Comparison of ENCODE assay signal across 8 cellular contexts in genomic region chr10:87094373-87095240, GRCh38. TPM values are rescaled to one million over a fixed set of nuclear protein-coding genes. Genes with fewer than 3 reads are reported as not detected.
DNase-seq lines count a peak whose midpoint lies in the region; ATAC-seq and TF ChIP-seq lines count a peak whose summit lies in the region.

Gene GLUD1 (minus strand): TSS chr10:87094843. CDS start chr10:87094769, 74 bp downstream.
Gene SHLD2 (plus strand): TSS chr10:87095206. CDS start chr10:87151355, 56,149 bp downstream.

- peak; percentile 73 to 82 for ATAC-seq in activated naive CD4-positive, alpha-beta T cell treated with anti-CD3 and anti-CD28 coated beads, Interleukin-2, amount 50 U/mL, for 72 hours

- peaks cover 4% of the 10 kb centered on the region; the same call in 1 of the 2 replicates for H3K9me3 ChIP-seq in MG63
- H3K9me3 ChIP-seq in thymus (ENCODE audit: control insufficient read depth) = no peaks in the 10 kb centered on the region

- H3K36me3 ChIP-seq in H7 (replicated peaks; ENCODE audit: control insufficient read depth, insufficient read depth, low read length) = no peaks in the 10 kb centered on the region
- H3K36me3 ChIP-seq in MG63 = peaks cover 46% of the 10 kb centered on the region
- no peaks in the 10 kb centered on the region for H3K36me3 ChIP-seq in thymus (ENCODE audit: control insufficient read depth, insufficient read depth)

- peaks cover 13 to 43% of the 10 kb centered on the region in 2 donors for H3K36me3 Mint-ChIP-seq in activated naive CD4-positive, alpha-beta T cell treated with anti-CD3 and anti-CD28 coated beads, Interleukin-2, amount 50 U/mL, for 72 hours
- H3K36me3 Mint-ChIP-seq in glutamatergic neuron (ENCODE audit: unreplicated experiment) = no peaks in the 10 kb centered on the region
- peaks cover 11% of the 10 kb centered on the region for H3K36me3 Mint-ChIP-seq in osteocyte (ENCODE audit: unreplicated experiment)

- DNase-seq in GF-D8 (lab: John Stamatoyannopoulos, UW) (peak; percentile 76), H7 (peak; percentile 96), MG63 (peak; percentile 94), SKM-1 (lab: John Stamatoyannopoulos, UW; ENCODE audit: unreplicated experiment) (peak; percentile 86), glutamatergic neuron (peak; percentile 92), osteocyte (ENCODE audit: extremely low spot score, unreplicated experiment) (peak; percentile 95)
- DNase-seq in activated naive CD4-positive, alpha-beta T cell treated with anti-CD3 and anti-CD28 coated beads, Interleukin-2, amount 50 U/mL, for 72 hours (ENCODE audit: low spot score in 2 of 2) = peak; percentile 91 to 95

- H3K4me3 Mint-ChIP-seq in glutamatergic neuron (ENCODE audit: unreplicated experiment) (peak within 1 kb of the TSS; percentile 90), osteocyte (ENCODE audit: unreplicated experiment) (peak within 1 kb of the TSS; percentile 86)

- under 1% methylated on average over 111 of the region's 112 CpGs for WGBS in thymus

- H3K27ac ChIP-seq in thymus (ENCODE audit: low read depth) = peak within 1 kb of the TSS; percentile 96

- peaks cover 15% of the 10 kb centered on the region for H3K4me1 ChIP-seq in thymus (ENCODE audit: control insufficient read depth, insufficient read depth, low read length)

- peaks cover 17% of the 10 kb centered on the region for H3K4me1 Mint-ChIP-seq in glutamatergic neuron (ENCODE audit: low read depth, unreplicated experiment)
- H3K4me1 Mint-ChIP-seq in osteocyte (ENCODE audit: unreplicated experiment) = peaks cover 48% of the 10 kb centered on the region

- peak within 1 kb of the TSS; percentile 95 to 97 for H3K27ac Mint-ChIP-seq in activated naive CD4-positive, alpha-beta T cell treated with anti-CD3 and anti-CD28 coated beads, Interleukin-2, amount 50 U/mL, for 72 hours
- peak within 1 kb of the TSS; percentile 92 for H3K27ac Mint-ChIP-seq in glutamatergic neuron (ENCODE audit: unreplicated experiment)
- H3K27ac Mint-ChIP-seq in osteocyte (ENCODE audit: unreplicated experiment) = peak within 1 kb of the TSS; percentile 92

- peaks cover 8% of the 10 kb centered on the region for H3K27me3 Mint-ChIP-seq in glutamatergic neuron (ENCODE audit: unreplicated experiment)
- no peaks in the 10 kb centered on the region for H3K27me3 Mint-ChIP-seq in osteocyte (ENCODE audit: unreplicated experiment)

- TF ChIP-seq CTCF in glutamatergic neuron (IDR thresholded peaks at IDR 0.05; ENCODE audit: partially characterized antibody, unreplicated experiment) (no peak), osteocyte (IDR thresholded peaks at IDR 0.05) (no peak)

- H3K27me3 ChIP-seq in H7 (ENCODE audit: control insufficient read depth, insufficient read depth, low read length) = no peaks in the 10 kb centered on the region
- H3K27me3 ChIP-seq in MG63 = no peaks in the 10 kb centered on the region
- H3K27me3 ChIP-seq in thymus (ENCODE audit: control insufficient read depth, insufficient read depth) = no peaks in the 10 kb centered on the region

- no peaks in the 10 kb centered on the region for H3K9me3 Mint-ChIP-seq in activated naive CD4-positive, alpha-beta T cell treated with anti-CD3 and anti-CD28 coated beads, Interleukin-2, amount 50 U/mL, for 72 hours
- H3K9me3 Mint-ChIP-seq in glutamatergic neuron (ENCODE audit: unreplicated experiment) = peaks cover 3% of the 10 kb centered on the region
- H3K9me3 Mint-ChIP-seq in osteocyte (ENCODE audit: unreplicated experiment) = peaks cover 4% of the 10 kb centered on the region

- H3K4me3 ChIP-seq in H7 (ENCODE audit: insufficient read depth, low read depth, low read length) (peak within 1 kb of the TSS; percentile 94), MG63 (peak within 1 kb of the TSS; percentile 67), thymus (ENCODE audit: low read length) (peak within 1 kb of the TSS; percentile 91)

RNA-seq across cellular contexts. Expression of gene GLUD1, which starts in this region (rescaled TPM):
- 151 and 177 TPM in 2 replicates for total RNA-seq in H7 (2014; rRNA removed; shearing (Covaris generic))
- 300 and 363 TPM in 2 replicates for total RNA-seq in MG63 (2014; rRNA removed; shearing (Covaris generic); ENCODE audit: low replicate concordance)
- total RNA-seq in activated naive CD4-positive, alpha-beta T cell treated with anti-CD3 and anti-CD28 coated beads, Interleukin-2, amount 50 U/mL, for 72 hours = 100 to 1,000 TPM; 116 to 173 TPM
- total RNA-seq in glutamatergic neuron (ENCODE audit: unreplicated experiment) (73.1 TPM), osteocyte (125 and 132 TPM in 2 replicates)
- 65.9 TPM for polyA plus RNA-seq in thymus

RNA-seq across cellular contexts. Expression of gene SHLD2, which starts in this region (rescaled TPM):
- total RNA-seq in H7 (2014; rRNA removed; shearing (Covaris generic)) = 31.2 and 35.8 TPM in 2 replicates
- total RNA-seq in MG63 (2014; rRNA removed; shearing (Covaris generic); ENCODE audit: low replicate concordance) = 18.6 and 27.0 TPM in 2 replicates
- 10 to 100 TPM; 24.5 to 30.5 TPM for total RNA-seq in activated naive CD4-positive, alpha-beta T cell treated with anti-CD3 and anti-CD28 coated beads, Interleukin-2, amount 50 U/mL, for 72 hours
- total RNA-seq in glutamatergic neuron (ENCODE audit: unreplicated experiment) (17.0 TPM), osteocyte (26.3 and 29.3 TPM in 2 replicates)
- polyA plus RNA-seq in thymus = 17.9 TPM

Comparison
In these comparisons a context has a peak if more than half of its experiments do, and no peak if none do; other contexts are left out.
1. Peak in every context shown above with its lines: DNase-seq, ATAC-seq, H3K4me3 ChIP-seq and H3K27ac ChIP-seq.